Comparison of ENCODE assay signal across 21 cellular contexts in genomic region chr11:115845872-115846271, GRCh38.
"Had no signal": no experiment of that assay in that cellular context is flagged by ENCODE, and none has a peak within 500 bp of the region (broad histone marks: within the 10 kb centered on the region; RNA-seq: fewer than 3 reads in every experiment).

No MANE protein-coding gene starts in this region.

- H3K27me3 Mint-ChIP-seq: activated CD8-positive, alpha-beta T cell treated with anti-CD3 and anti-CD28 coated beads for 36 hours; activated naive CD4-positive, alpha-beta T cell treated with anti-CD3 and anti-CD28 coated beads, Interleukin-2, amount 10 ng/mL, durations not matched to agents 7 days and 5 days had no signal

- H3K27ac ChIP-seq: RWPE1 had no signal

- H3K9me3 Mint-ChIP-seq: activated CD8-positive, alpha-beta T cell treated with anti-CD3 and anti-CD28 coated beads for 36 hours; activated naive CD4-positive, alpha-beta T cell treated with anti-CD3 and anti-CD28 coated beads, Interleukin-2, amount 10 ng/mL, durations not matched to agents 7 days and 5 days; activated T-helper 2 cell treated with anti-CD3 and anti-CD28 coated beads, Interferon-gamma antibody, Interleukin-2, Interleukin-4, amounts not matched to agents 10 μg/mL and 5 μg/mL and 100 μg/mL, durations not matched to agents 14 hours and 24 hours and 36 hours; T-helper 1 cell treated with Interleukin-12 subunit alpha and Interleukin-12 subunit beta and Interleukin-4 antibody, amounts not matched to agents 30 μg/mL and 1 μg/mL, for 36 hours had no signal

- DNase-seq: activated CD4-positive, alpha-beta T cell treated with anti-CD3 and anti-CD28 coated beads for 4 hours; activated CD8-positive, alpha-beta memory T cell treated with anti-CD3 and anti-CD28 coated beads, Interleukin-2, amount 50 U/mL, for 4 hours; activated CD8-positive, alpha-beta T cell treated with anti-CD3 and anti-CD28 coated beads for 36 hours; activated gamma-delta T cell treated with Interleukin-2 at 50 U/mL for 16 hours; activated naive CD4-positive, alpha-beta T cell treated with anti-CD3 and anti-CD28 coated beads, Interleukin-2, amount 10 ng/mL, durations not matched to agents 7 days and 5 days; activated naive CD8-positive, alpha-beta T cell treated with anti-CD3 and anti-CD28 coated beads for 36 hours; activated T-cell treated with anti-CD3 and anti-CD28 coated beads, Interleukin-2, amount 50 U/mL, for 72 hours; caudate nucleus; NCI-H1105 treated with DMSO at 0.1 percent for 48 hours; NCI-H1436 treated with DMSO at 0.1 percent for 48 hours; NCI-H187; NCI-H2081; NCI-H526; NK-92 treated with Interleukin-12 subunit alpha and Interleukin-12 subunit beta, amount 100 ng/mL, for 24 hours; OCI-M1; SHP77 treated with DMSO at 0.1 percent for 48 hours had no signal

- ATAC-seq: activated CD4-positive, CD25-positive, alpha-beta regulatory T cell treated with anti-CD3 and anti-CD28 coated beads, Interleukin-2, amount 50 U/mL, for 24 hours; activated CD8-positive, alpha-beta T cell treated with anti-CD3 and anti-CD28 coated beads for 36 hours; activated T-cell treated with anti-CD3 and anti-CD28 coated beads, Interleukin-2, amount 50 U/mL, for 72 hours; Panc1 had no signal

- H3K27ac Mint-ChIP-seq: activated CD8-positive, alpha-beta T cell treated with anti-CD3 and anti-CD28 coated beads for 36 hours; activated naive CD4-positive, alpha-beta T cell treated with anti-CD3 and anti-CD28 coated beads, Interleukin-2, amount 10 ng/mL, durations not matched to agents 7 days and 5 days; activated naive CD8-positive, alpha-beta T cell treated with anti-CD3 and anti-CD28 coated beads for 36 hours; activated T-cell treated with anti-CD3 and anti-CD28 coated beads, Interleukin-2, amount 50 U/mL, for 72 hours; activated T-helper 2 cell treated with anti-CD3 and anti-CD28 coated beads, Interferon-gamma antibody, Interleukin-2, Interleukin-4, amounts not matched to agents 10 μg/mL and 5 μg/mL and 100 μg/mL, durations not matched to agents 14 hours and 24 hours and 36 hours; T-helper 1 cell treated with Interleukin-12 subunit alpha and Interleukin-12 subunit beta and Interleukin-4 antibody, amounts not matched to agents 30 μg/mL and 1 μg/mL, for 36 hours had no signal

- H3K4me3 Mint-ChIP-seq: activated CD8-positive, alpha-beta T cell treated with anti-CD3 and anti-CD28 coated beads for 36 hours; activated naive CD4-positive, alpha-beta T cell treated with anti-CD3 and anti-CD28 coated beads, Interleukin-2, amount 10 ng/mL, durations not matched to agents 7 days and 5 days; activated naive CD8-positive, alpha-beta T cell treated with anti-CD3 and anti-CD28 coated beads for 36 hours; activated T-cell treated with anti-CD3 and anti-CD28 coated beads, Interleukin-2, amount 50 U/mL, for 72 hours; T-helper 1 cell treated with Interleukin-12 subunit alpha and Interleukin-12 subunit beta and Interleukin-4 antibody, amounts not matched to agents 30 μg/mL and 1 μg/mL, for 36 hours had no signal

- H3K4me1 Mint-ChIP-seq: activated naive CD4-positive, alpha-beta T cell treated with anti-CD3 and anti-CD28 coated beads, Interleukin-2, amount 10 ng/mL, durations not matched to agents 7 days and 5 days; activated naive CD8-positive, alpha-beta T cell treated with anti-CD3 and anti-CD28 coated beads for 36 hours had no signal

- H3K36me3 Mint-ChIP-seq: activated naive CD4-positive, alpha-beta T cell treated with anti-CD3 and anti-CD28 coated beads, Interleukin-2, amount 10 ng/mL, durations not matched to agents 7 days and 5 days; activated naive CD8-positive, alpha-beta T cell treated with anti-CD3 and anti-CD28 coated beads for 36 hours had no signal
